ENCODE assay signal across 17 cellular contexts in genomic region chr3:24149032-24149431, GRCh38.
DNase-seq lines count a peak whose midpoint lies in the region; ATAC-seq, FAIRE-seq and TF ChIP-seq lines count a peak whose summit lies in the region.
"Had no signal": no experiment of that assay in that cellular context is flagged by ENCODE, and none has a peak within 500 bp of the region (broad histone marks: within the 10 kb centered on the region; RNA-seq: fewer than 3 reads in every experiment).

No MANE protein-coding gene starts in this region.

- no peak overlapping the region for H3K14ac ChIP-seq in H1 (ENCODE audit: insufficient read length)

- H2AFZ ChIP-seq in Loucy (ENCODE audit: low read length): no peak overlapping the region
- H2AFZ ChIP-seq in H1 (ENCODE audit: low read length): no peak overlapping the region

- H3K79me1 ChIP-seq in H1 (ENCODE audit: low read depth, low read length): no peaks in the 10 kb centered on the region

- no peaks in the 10 kb centered on the region for H3F3A ChIP-seq in Loucy (ENCODE audit: low read depth)

- no peak for TF ChIP-seq POLR2A in H1 (IDR thresholded peaks at IDR 0.05; ENCODE audit: control extremely low read depth in 1 of 2, low read depth in 2 of 2, low read length in 2 of 2)

- CTCF ChIA-PET in H1 (lab: Charles Lee; ENCODE audit: partially characterized antibody): interaction anchor here (0.6 to 2.8 kb wide), 23 partner anchors 8 to 1905 kb away, joined by 3 to 13 read pairs (median 5); no protein-coding TSS in a partner anchor

- H3K56ac ChIP-seq in H1 (replicated peaks; ENCODE audit: insufficient read length, low read depth, low read length): no peak overlapping the region

- no peak overlapping the region for H3K18ac ChIP-seq in H1 (ENCODE audit: extremely low read depth, low read length)

- TF ChIP-seq CTCF in GM12865 (IDR thresholded peaks at IDR 0.05; ENCODE audit: insufficient read depth, low read depth, low read length, missing control alignments): peak; percentile 28
- TF ChIP-seq CTCF in Loucy (conservative IDR thresholded peaks at IDR 0.05; ENCODE audit: low read length): peak; percentile 53
- TF ChIP-seq CTCF in H1 (IDR thresholded peaks at IDR 0.05; ENCODE audit: control extremely low read depth in 1 of 3, insufficient read depth in 1 of 3, low read depth in 1 of 3, low read length in 3 of 3): peak in 2 of 3 experiments; percentile 58 to 68; a peak in 3 of 4 replicates
- TF ChIP-seq CTCF in retinal pigment epithelial cell (conservative IDR thresholded peaks at IDR 0.05; ENCODE audit: low read depth, low read length): peak; percentile 37

- H4K20me1 ChIP-seq in Loucy (ENCODE audit: insufficient read depth, low read length, poor library complexity, severe bottlenecking): no peaks in the 10 kb centered on the region
- H4K20me1 ChIP-seq in H1 (replicated peaks in 1 of 2; ENCODE audit: control insufficient read depth in 1 of 2, insufficient read depth in 2 of 2, low read length in 2 of 2): no peaks in the 10 kb centered on the region

- H3K4me3 ChIP-seq in GM12865 (ENCODE audit: low read depth, low read length) (no peak overlapping the region), Loucy (ENCODE audit: low read length, poor library complexity, severe bottlenecking) (no peak overlapping the region), H1 (ENCODE audit: extremely low read depth in 1 of 4, insufficient read depth in 2 of 4, low read depth in 3 of 4, low read length in 4 of 4) (no peak overlapping the region), retinal pigment epithelial cell (ENCODE audit: low read length) (no peak overlapping the region)
- H3K4me3 ChIP-seq: left lung had no signal

- H3K23me2 ChIP-seq in H1 (ENCODE audit: low read depth, low read length): no peaks in the 10 kb centered on the region

- no peak for TF ChIP-seq EP300 in H1 (IDR thresholded peaks at IDR 0.05; ENCODE audit: borderline replicate concordance in 1 of 2, low read depth in 2 of 2, low read length in 2 of 2)

- H3K27me3 ChIP-seq in Loucy (ENCODE audit: insufficient read depth, low read length, poor library complexity, severe bottlenecking) (no peaks in the 10 kb centered on the region), H1 (replicated peaks in 1 of 4; ENCODE audit: control insufficient read depth in 3 of 4, extremely low read depth in 1 of 4, insufficient read depth in 3 of 4, low read length in 3 of 4) (no peaks in the 10 kb centered on the region)
- H3K27me3 ChIP-seq: left lung had no signal

- H3K23ac ChIP-seq in H1 (ENCODE audit: insufficient read length): no peak overlapping the region

- no peak overlapping the region for H2BK15ac ChIP-seq in H1 (ENCODE audit: low read length)

- TF ChIP-seq RAD21 in H1 (IDR thresholded peaks at IDR 0.05 in 1 of 2, conservative IDR thresholded peaks at IDR 0.05 in 1 of 2; ENCODE audit: low read depth in 2 of 2, low read length in 2 of 2): peak; percentile 58 to 67

- DNase-seq in GM12865 (ENCODE audit: low read depth): peak; percentile 20
- DNase-seq in H1 (ENCODE audit: low read depth in 1 of 2, low spot score in 2 of 2): no peak
- DNase-seq in retinal pigment epithelial cell (ENCODE audit: low read depth): no peak
- DNase-seq in SW 1271 (lab: John Stamatoyannopoulos, UW): no peak
- DNase-seq: activated CD4-positive, CD25-positive, alpha-beta regulatory T cell treated with anti-CD3 and anti-CD28 coated beads, Interleukin-2, amount 50 U/mL, for 72 hours; activated T-cell treated with anti-CD3 and anti-CD28 coated beads, Interleukin-2, amount 50 U/mL, for 72 hours; CD8-positive, alpha-beta memory T cell; effector memory CD8-positive, alpha-beta T cell; head of caudate nucleus; left lung; natural killer cell; NCI-H187 had no signal

- ATAC-seq in HG03469 (IDR thresholded peaks at IDR 0.05; ENCODE audit: unreplicated experiment) (no peak), GM19328 (IDR thresholded peaks at IDR 0.05; ENCODE audit: unreplicated experiment) (no peak)
- ATAC-seq: activated T-cell treated with anti-CD3 and anti-CD28 coated beads, Interleukin-2, amount 50 U/mL, for 72 hours; effector memory CD8-positive, alpha-beta T cell; left lung; natural killer cell; sciatic nerve; SK-N-SH treated with all-trans-retinoic acid at 6 μM for 48 hours had no signal

- no peak overlapping the region for H2BK12ac ChIP-seq in H1 (ENCODE audit: low read depth, low read length)

- H3K4me2 ChIP-seq in Loucy (ENCODE audit: low read depth, low read length, poor library complexity, severe bottlenecking): no peak overlapping the region
- no peak overlapping the region for H3K4me2 ChIP-seq in H1 (ENCODE audit: insufficient read depth in 1 of 2, low read depth in 2 of 2, low read length in 2 of 2)

- H3K79me2 ChIP-seq in Loucy (ENCODE audit: insufficient read depth, low read length): no peaks in the 10 kb centered on the region
- no peaks in the 10 kb centered on the region for H3K79me2 ChIP-seq in H1 (ENCODE audit: control insufficient read depth in 1 of 2, insufficient read depth in 2 of 2, low read length in 2 of 2)

- no peak overlapping the region for H4K8ac ChIP-seq in H1 (ENCODE audit: extremely low read depth, insufficient read depth, low read length)

- no peak overlapping the region for H2BK5ac ChIP-seq in H1 (ENCODE audit: low read depth, low read length)

- no peaks in the 10 kb centered on the region for H3K9me3 ChIP-seq in Loucy (ENCODE audit: insufficient read depth, low read depth, low read length)
- no peaks in the 10 kb centered on the region for H3K9me3 ChIP-seq in H1 (ENCODE audit: insufficient read depth in 2 of 2, low read depth in 1 of 2, low read length in 1 of 2)
- H3K9me3 ChIP-seq: left lung had no signal

- H2BK20ac ChIP-seq in H1 (ENCODE audit: low read length): no peak overlapping the region

- 61% methylated on average over 2 of the region's 2 CpGs; no CpG with 5 or more reads in 1 of the 2 experiments for WGBS in H1 (ENCODE audit: extremely low coverage in 1 of 2, insufficient coverage in 1 of 2, insufficient read length in 1 of 2, insufficient replicate concordance in 2 of 2, low coverage in 1 of 2, low lambda C conversion rate in 2 of 2, missing lambda C conversion rate in 1 of 2), 2 experiments

- no peak overlapping the region for H3K27ac ChIP-seq in H1 (ENCODE audit: low read depth, low read length)
- H3K27ac ChIP-seq: left lung had no signal

- no peaks in the 10 kb centered on the region for H3K9me2 ChIP-seq in Loucy (replicated peaks; ENCODE audit: low read depth, low read length)

- H3K9ac ChIP-seq in Loucy (ENCODE audit: low read depth, low read length, poor library complexity, severe bottlenecking): no peak overlapping the region
- H3K9ac ChIP-seq in H1 (replicated peaks in 1 of 4; ENCODE audit: extremely low read depth in 1 of 4, low read depth in 3 of 4, low read length in 3 of 4): no peak overlapping the region

- no peaks in the 10 kb centered on the region for H3K36me3 ChIP-seq in Loucy (ENCODE audit: insufficient read depth, low read length)
- H3K36me3 ChIP-seq in H1 (ENCODE audit: control insufficient read depth in 2 of 4, insufficient read depth in 4 of 4, low read length in 3 of 4): no peaks in the 10 kb centered on the region
- H3K36me3 ChIP-seq: left lung had no signal

- FAIRE-seq in H1 (lab: Jason Lieb, UNC): peak; percentile 36

- H2AK5ac ChIP-seq in H1 (ENCODE audit: low read depth, low read length): no peak overlapping the region

- POLR2A ChIA-PET in H1 (lab: Charles Lee; ENCODE audit: partially characterized antibody): no interaction called here

- H3K4me1 ChIP-seq in Loucy (ENCODE audit: insufficient read depth, low read length, poor library complexity, severe bottlenecking) (no peaks in the 10 kb centered on the region), H1 (replicated peaks in 1 of 4; ENCODE audit: control insufficient read depth in 3 of 4, insufficient read depth in 4 of 4, low read length in 3 of 4) (peaks cover 0 to 2% (median 0%) of the 10 kb centered on the region in 4 experiments; a peak in 1 of 7 replicates)
- H3K4me1 ChIP-seq: left lung had no signal

- H4K5ac ChIP-seq in H1 (ENCODE audit: insufficient read length, low read depth, low read length): no peak overlapping the region

- H2BK120ac ChIP-seq in H1 (replicated peaks; ENCODE audit: low read depth, low read length): no peak overlapping the region

- no peak overlapping the region for H4K91ac ChIP-seq in H1 (replicated peaks; ENCODE audit: insufficient read length, low read length)

- no peak overlapping the region for H3K4ac ChIP-seq in H1 (replicated peaks; ENCODE audit: insufficient read length, low read depth, low read length)

TF ChIP-seq in H1, 55 proteins besides CTCF, POLR2A, EP300 and RAD21:
- TF ChIP-seq TEAD4 (IDR thresholded peaks at IDR 0.05; ENCODE audit: low read depth, low read length): 0 out of 2 replicates have a peak, but pooled peaks have one; percentile 35
- no peak for TF ChIP-seq ZNF274 (IDR thresholded peaks at IDR 0.05; ENCODE audit: borderline replicate concordance, extremely low read depth, low read length)
- TF ChIP-seq TAF1 (IDR thresholded peaks at IDR 0.05; ENCODE audit: low read depth, low read length): no peak
TF ChIP-seq in H1: peak in this region for 1.
